In the genomic region with DNA sequence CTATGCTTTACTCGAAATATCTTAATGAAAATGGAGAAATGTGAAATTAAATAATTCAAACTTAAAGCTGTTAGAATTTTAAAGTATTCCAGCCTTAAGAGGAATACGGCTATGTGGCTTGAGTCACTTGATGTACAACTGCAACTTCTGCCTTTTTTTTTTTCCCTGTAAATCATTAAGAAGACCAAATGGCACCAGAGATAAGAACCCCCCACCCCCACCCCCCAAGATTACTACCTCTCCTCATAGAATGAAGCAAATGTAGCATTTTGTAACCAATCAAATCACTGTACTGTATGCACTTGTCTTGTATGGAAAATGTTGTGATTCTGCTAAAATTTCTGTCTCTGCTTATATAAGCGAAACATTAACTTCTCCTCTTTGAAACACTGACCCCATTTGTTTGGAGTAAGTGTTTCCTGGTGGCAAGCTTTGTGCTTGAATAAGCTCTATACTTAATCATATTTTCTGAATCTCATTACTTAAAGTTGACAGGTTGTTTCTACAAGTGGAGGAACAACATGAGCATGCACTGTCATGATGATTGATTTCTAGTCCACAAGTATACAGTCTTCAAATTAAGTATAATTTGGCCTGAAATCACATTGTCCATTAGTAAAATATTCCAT, we compare ENCODE assay signal across 18 cellular contexts.
DNase-seq lines count a peak whose midpoint lies in the region; ATAC-seq, FAIRE-seq and TF ChIP-seq lines count a peak whose summit lies in the region.
"Had no signal": no experiment of that assay in that cellular context is flagged by ENCODE, and none has a peak within 500 bp of the region (broad histone marks: within the 10 kb centered on the region; RNA-seq: fewer than 3 reads in every experiment).

No MANE protein-coding gene starts in this region.

- no peaks in the 10 kb centered on the region for H3K79me2 ChIP-seq in HepG2 (ENCODE audit: insufficient read depth, low read length)

- TF ChIP-seq RAD21 in HepG2 (CRISPR knock-in tag; IDR thresholded peaks at IDR 0.05) = no peak

- no peak for FAIRE-seq in HepG2 (lab: Jason Lieb, UNC)
- FAIRE-seq: RCC 7860 had no signal

- peaks cover 8% of the 10 kb centered on the region for H3K9me3 Mint-ChIP-seq in dendritic cell treated with granulocyte-macrophage colony-stimulating factor and Interleukin-4, amounts not matched to agents 40 ng/mL and 50 ng/mL, for 4 days

- intact Hi-C loops in dendritic cell treated with granulocyte-macrophage colony-stimulating factor and Interleukin-4, amounts not matched to agents 40 ng/mL and 50 ng/mL, for 4 days (cut with micrococcal nuclease) = no loop called here
- intact Hi-C loops in HepG2 (cut with micrococcal nuclease; ENCODE audit: unreplicated experiment) (no loop called here), left colon (cut with DNase I, micrococcal nuclease) (no loop called here)

- H3K9ac ChIP-seq in HepG2 (ENCODE audit: insufficient read depth, low read depth, low read length) = no peak overlapping the region
- H3K9ac ChIP-seq: SK-N-SH had no signal

- 3% methylated on average over 3 of the region's 3 CpGs for WGBS in HepG2 (ENCODE audit: low lambda C conversion rate)

- H3K4me1 ChIP-seq in HepG2 (ENCODE audit: insufficient read depth, low read length) = peaks cover 30% of the 10 kb centered on the region

- no peak overlapping the region for H3K27ac ChIP-seq in HepG2 (ENCODE audit: extremely low read length, insufficient read depth, low read length)

- ATAC-seq in HepG2 (peak; percentile 40), left colon (no peak)
- ATAC-seq in activated CD4-positive, CD25-positive, alpha-beta regulatory T cell treated with anti-CD3 and anti-CD28 coated beads, Interleukin-2, amount 50 U/mL, for 24 hours = no peak

- no peak for TF ChIP-seq POLR2A in HepG2 (IDR thresholded peaks at IDR 0.05; ENCODE audit: insufficient read depth in 1 of 2, low read depth in 2 of 2, low read length in 2 of 2)

- POLR2A ChIA-PET in HepG2 (lab: Yijun Ruan, JAX) = no interaction called here

- DNase-seq in NOMO-1 treated with DMSO at 0.1 percent for 48 hours (lab: John Stamatoyannopoulos, UW; ENCODE audit: unreplicated experiment) (peak; percentile 9), NOMO-1 treated with dmso at 0.1 percent for 144 hours (lab: John Stamatoyannopoulos, UW; ENCODE audit: unreplicated experiment) (no peak), HepG2 (ENCODE audit: low spot score) (peak; percentile 18), G401 (ENCODE audit: low spot score) (no peak), left colon (no peak), NCI-H2029 (lab: John Stamatoyannopoulos, UW) (no peak)
- DNase-seq: 8988T; CD4-positive, alpha-beta memory T cell; H9; IMR-90; NCI-H1930; NCI-H2171 treated with DMSO at 0.1 percent for 48 hours; NCI-H510A treated with DMSO at 0.1 percent for 48 hours; Right ventricle myocardium superior; SK-N-SH had no signal

- H3K4me3 Mint-ChIP-seq in dendritic cell treated with granulocyte-macrophage colony-stimulating factor and Interleukin-4, amounts not matched to agents 40 ng/mL and 50 ng/mL, for 4 days = no peak overlapping the region
- H3K4me3 Mint-ChIP-seq: H9 had no signal

- no peaks in the 10 kb centered on the region for H4K20me1 ChIP-seq in HepG2 (ENCODE audit: insufficient read depth, low read length)

- H3K9me3 ChIP-seq in HepG2 (ENCODE audit: low read length) = no peaks in the 10 kb centered on the region
- H3K9me3 ChIP-seq: SK-N-SH had no signal

- no peak overlapping the region for H2AFZ ChIP-seq in HepG2 (ENCODE audit: low read length)

- 0 out of 6 replicates have a peak overlapping the region, but pooled peaks of 1 of the 3 experiments have one; percentile 28 for H3K4me3 ChIP-seq in HepG2 (replicated peaks in 1 of 3; ENCODE audit: insufficient read depth in 1 of 3, low read depth in 2 of 3, low read length in 3 of 3)

- H3K27ac Mint-ChIP-seq in dendritic cell treated with granulocyte-macrophage colony-stimulating factor and Interleukin-4, amounts not matched to agents 40 ng/mL and 50 ng/mL, for 4 days = peak overlapping the region; percentile 79
- H3K27ac Mint-ChIP-seq: CD4-positive, alpha-beta memory T cell; H9 had no signal

- H3K4me2 ChIP-seq in HepG2 (ENCODE audit: low read depth, low read length) = peak overlapping the region; percentile 48
- H3K4me2 ChIP-seq: SK-N-SH had no signal

- no peaks in the 10 kb centered on the region for H3K36me3 ChIP-seq in HepG2 (replicated peaks in 1 of 2; ENCODE audit: control insufficient read depth in 1 of 2, insufficient read depth in 2 of 2, low read length in 2 of 2)

- no peak for TF ChIP-seq EP300 in HepG2 (IDR thresholded peaks at IDR 0.05; ENCODE audit: low read depth in 2 of 2, low read length in 2 of 2)
- no peak for TF ChIP-seq EP300 in HepG2 (CRISPR knock-in tag; IDR thresholded peaks at IDR 0.05; ENCODE audit: borderline replicate concordance)

- BruUV-seq in HepG2 (replicated peaks; lab: Mats Ljungman, UMichigan) = no TSS peak

- CTCF ChIA-PET in HepG2 (lab: Yijun Ruan, JAX; ENCODE audit: low intra/inter-chr PET ratio, low total read pairs) = no interaction called here

- no peaks in the 10 kb centered on the region for H3K27me3 ChIP-seq in HepG2 (ENCODE audit: control insufficient read depth in 1 of 2, insufficient read depth in 2 of 2, low read length in 2 of 2)

- TF ChIP-seq CTCF in HepG2 (CRISPR knock-in tag; IDR thresholded peaks at IDR 0.05) = no peak

- peaks cover 26% of the 10 kb centered on the region for H3K36me3 Mint-ChIP-seq in dendritic cell treated with granulocyte-macrophage colony-stimulating factor and Interleukin-4, amounts not matched to agents 40 ng/mL and 50 ng/mL, for 4 days (ENCODE audit: low read depth)
- H3K36me3 Mint-ChIP-seq: CD4-positive, alpha-beta memory T cell had no signal

- peaks cover 44% of the 10 kb centered on the region for H3K4me1 Mint-ChIP-seq in dendritic cell treated with granulocyte-macrophage colony-stimulating factor and Interleukin-4, amounts not matched to agents 40 ng/mL and 50 ng/mL, for 4 days (ENCODE audit: low read depth)

- no peaks in the 10 kb centered on the region for H3K27me3 Mint-ChIP-seq in dendritic cell treated with granulocyte-macrophage colony-stimulating factor and Interleukin-4, amounts not matched to agents 40 ng/mL and 50 ng/mL, for 4 days
- H3K27me3 Mint-ChIP-seq: CD4-positive, alpha-beta memory T cell had no signal

- in situ Hi-C loops in HepG2 (cut with HindIII; ENCODE audit: extremely low pct_ligation_motif_present, low pct_unique_long_range_greater_than_20kb) (no loop called here), G401 (cut with HindIII; ENCODE audit: low sequenced_read_pairs) (no loop called here)

TF ChIP-seq in HepG2, 621 proteins besides CTCF, POLR2A, EP300 and RAD21:
- no peak for TF ChIP-seq MAFK (conservative IDR thresholded peaks at IDR 0.05 in 1 of 2, IDR thresholded peaks at IDR 0.05 in 1 of 2; ENCODE audit: low read length in 2 of 2)
- TF ChIP-seq HNRNPK (IDR thresholded peaks at IDR 0.05; ENCODE audit: low read depth, low read length, poor library complexity, severe bottlenecking) = peak; percentile 39

Comparison
In these comparisons a context has a peak if more than half of its experiments do, and no peak if none do; other contexts are left out.
1. DNase-seq: peak in NOMO-1 treated with DMSO at 0.1 percent for 48 hours (single experiment) and HepG2 (single experiment); none in NOMO-1 treated with dmso at 0.1 percent for 144 hours (single experiment), G401 (single experiment), left colon (0 of 2) and NCI-H2029 (single experiment).